Comparison of ENCODE assay signal across 13 cellular contexts in the genomic region with DNA sequence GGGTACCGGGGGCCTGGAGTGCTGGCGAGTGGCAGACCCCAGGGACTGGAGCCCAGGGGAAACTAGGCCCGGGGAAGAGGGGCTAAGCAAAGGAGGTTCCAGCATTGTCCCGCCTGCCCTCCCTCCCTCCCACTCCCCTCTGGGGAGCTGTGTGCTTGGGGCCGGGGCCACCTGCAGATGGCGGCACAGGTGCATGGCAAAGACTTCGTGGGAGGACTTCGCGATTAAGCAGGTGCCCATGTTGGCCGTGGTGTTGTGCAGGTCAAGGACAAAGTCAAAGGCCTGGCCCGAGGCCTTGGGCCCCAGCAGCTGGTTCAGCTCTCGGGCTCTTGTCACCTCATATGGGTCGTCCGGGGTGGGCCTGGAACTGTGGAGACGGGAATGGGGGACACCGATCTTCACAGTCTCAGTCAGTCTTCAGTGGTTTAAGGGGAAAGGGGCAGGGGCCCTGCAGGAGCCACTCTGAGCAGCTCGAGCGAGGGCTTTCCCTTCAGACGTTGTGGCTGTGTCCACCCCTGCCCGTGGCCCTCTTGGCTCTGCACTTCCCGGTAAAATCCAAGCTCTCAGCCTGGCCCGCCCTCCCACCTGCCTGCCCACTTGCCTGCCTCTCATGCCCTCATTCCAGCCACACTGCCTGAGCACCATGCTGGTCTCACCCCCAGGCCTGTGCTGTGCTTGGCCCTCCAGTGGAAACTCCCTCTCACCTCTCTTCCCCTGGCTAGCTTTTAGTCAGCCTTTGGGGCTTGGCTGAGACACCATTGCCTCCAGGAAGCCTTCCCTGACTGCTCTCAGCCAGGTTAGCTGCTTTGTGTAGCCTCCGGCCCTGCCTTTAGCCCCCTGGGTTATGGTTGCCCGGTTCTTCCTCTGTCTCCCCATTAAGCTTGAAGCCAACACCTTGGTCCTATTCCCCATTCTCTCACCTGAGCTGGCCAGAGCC. TPM values are rescaled to one million over a fixed set of nuclear protein-coding genes. Genes with fewer than 3 reads are reported as not detected.
DNase-seq lines count a peak whose midpoint lies in the region; ATAC-seq, FAIRE-seq and TF ChIP-seq lines count a peak whose summit lies in the region.
"Had no signal": no experiment of that assay in that cellular context is flagged by ENCODE, and none has a peak within 500 bp of the region (broad histone marks: within the 10 kb centered on the region; RNA-seq: fewer than 3 reads in every experiment).

No MANE protein-coding gene starts in this region.

- no peak overlapping the region for H2AK5ac ChIP-seq in mesenchymal stem cell (ENCODE audit: low read length, severe bottlenecking)

- no peak overlapping the region for H3K9ac ChIP-seq in mesenchymal stem cell (ENCODE audit: low read length)

- no peaks in the 10 kb centered on the region for H3K79me1 ChIP-seq in mesenchymal stem cell (replicated peaks; ENCODE audit: low read length, poor library complexity, severe bottlenecking)

- no peak overlapping the region for H3K23ac ChIP-seq in mesenchymal stem cell (ENCODE audit: low read length in 2 of 2)

- H2BK120ac ChIP-seq in mesenchymal stem cell (ENCODE audit: low read depth, low read length) = no peak overlapping the region

- FAIRE-seq in GM12892 (lab: Jason Lieb, UNC) = peak; percentile 53

- H3K27ac Mint-ChIP-seq in CD4-positive, alpha-beta memory T cell = peak overlapping the region; percentile 25 to 91 (median 79)
- H3K27ac Mint-ChIP-seq in T-helper 17 cell (peak overlapping the region; percentile 59), memory B cell (peak overlapping the region; percentile 17)
- H3K27ac Mint-ChIP-seq: activated CD4-positive, alpha-beta T cell treated with anti-CD3 and anti-CD28 coated beads, Interleukin-2, amount 10 ng/mL, durations not matched to agents 24 days and 14 days; type B pancreatic cell had no signal

- H3K4ac ChIP-seq in mesenchymal stem cell (ENCODE audit: low read depth in 1 of 2, low read length in 2 of 2) = no peak overlapping the region

- intact Hi-C loops in CD4-positive, alpha-beta memory T cell (cut with micrococcal nuclease) = no loop called here

- no peaks in the 10 kb centered on the region for H3K27me3 Mint-ChIP-seq in CD4-positive, alpha-beta memory T cell
- H3K27me3 Mint-ChIP-seq in T-helper 17 cell (no peaks in the 10 kb centered on the region), memory B cell (no peaks in the 10 kb centered on the region)
- H3K27me3 Mint-ChIP-seq: activated CD4-positive, alpha-beta T cell treated with anti-CD3 and anti-CD28 coated beads, Interleukin-2, amount 10 ng/mL, durations not matched to agents 24 days and 14 days had no signal

- POLR2A ChIA-PET in CD4-positive, alpha-beta memory T cell (lab: Charles Lee; ENCODE audit: partially characterized antibody) = interaction anchor here (1.1 to 4.4 kb wide), 2 partner anchors 16 to 31 kb away, joined by 3 to 26 read pairs; a partner anchor contains a TSS

- no peak overlapping the region for H4K91ac ChIP-seq in mesenchymal stem cell (ENCODE audit: low read length)

- H3K36me3 ChIP-seq in CD4-positive, alpha-beta memory T cell (ENCODE audit: insufficient read depth, low read length) = no peaks in the 10 kb centered on the region
- no peaks in the 10 kb centered on the region for H3K36me3 ChIP-seq in mesenchymal stem cell (ENCODE audit: control insufficient read depth in 1 of 2, insufficient read depth in 2 of 2, low read depth in 1 of 2, low read length in 2 of 2)

- H3K4me1 Mint-ChIP-seq in CD4-positive, alpha-beta memory T cell = peaks cover 16 to 43% (median 35%) of the 10 kb centered on the region in 4 donors
- peaks cover 13% of the 10 kb centered on the region for H3K4me1 Mint-ChIP-seq in T-helper 17 cell
- peaks cover 42% of the 10 kb centered on the region for H3K4me1 Mint-ChIP-seq in memory B cell

- CTCF ChIA-PET in CD4-positive, alpha-beta memory T cell (lab: Charles Lee; ENCODE audit: partially characterized antibody) = interaction anchor here (1.2 to 3.1 kb wide), 3 partner anchors 11 to 16 kb away, joined by 3 to 12 read pairs (median 6); a partner anchor contains a TSS

- H3K9me3 Mint-ChIP-seq in CD4-positive, alpha-beta memory T cell = peaks cover 0 to 3% (median 0%) of the 10 kb centered on the region in 8 donors
- no peaks in the 10 kb centered on the region for H3K9me3 Mint-ChIP-seq in memory B cell
- H3K9me3 Mint-ChIP-seq: activated CD4-positive, alpha-beta T cell treated with anti-CD3 and anti-CD28 coated beads, Interleukin-2, amount 10 ng/mL, durations not matched to agents 24 days and 14 days; type B pancreatic cell had no signal

- no peak overlapping the region for H3K18ac ChIP-seq in mesenchymal stem cell (ENCODE audit: low read depth in 1 of 2, low read length in 2 of 2)

- no peak overlapping the region for H3K27ac ChIP-seq in CD4-positive, alpha-beta memory T cell (ENCODE audit: low read depth, low read length)
- H3K27ac ChIP-seq in mesenchymal stem cell (ENCODE audit: low read length, poor library complexity, severe bottlenecking) = no peak overlapping the region

- H2BK15ac ChIP-seq in mesenchymal stem cell (ENCODE audit: low read depth, poor library complexity, severe bottlenecking) = no peak overlapping the region

- peak overlapping the region in 6 of 8 donors; percentile 54 to 84 (median 71) for H3K4me3 Mint-ChIP-seq in CD4-positive, alpha-beta memory T cell
- H3K4me3 Mint-ChIP-seq in T-helper 17 cell = peak overlapping the region; percentile 69
- peak overlapping the region; percentile 45 for H3K4me3 Mint-ChIP-seq in memory B cell
- H3K4me3 Mint-ChIP-seq: type B pancreatic cell had no signal

- peaks cover 35% of the 10 kb centered on the region for H3K4me1 ChIP-seq in CD4-positive, alpha-beta memory T cell (ENCODE audit: insufficient read depth, low read length)
- H3K4me1 ChIP-seq in mesenchymal stem cell (ENCODE audit: control insufficient read depth, insufficient read depth, low read depth, low read length) = peaks cover 3% of the 10 kb centered on the region

- no peak overlapping the region for H4K8ac ChIP-seq in mesenchymal stem cell (ENCODE audit: low read length)

- H3K27me3 ChIP-seq in CD4-positive, alpha-beta memory T cell (ENCODE audit: insufficient read depth, low read length) = no peaks in the 10 kb centered on the region
- H3K27me3 ChIP-seq in mesenchymal stem cell (ENCODE audit: control insufficient read depth in 1 of 2, insufficient read depth in 1 of 2, low read length in 2 of 2) = peaks cover 8 to 61% of the 10 kb centered on the region in 2 experiments

- no peak overlapping the region for H2AFZ ChIP-seq in mesenchymal stem cell (ENCODE audit: low read depth, low read length)

- no peak overlapping the region for H3K14ac ChIP-seq in mesenchymal stem cell (ENCODE audit: low read length in 2 of 2)

- H2BK12ac ChIP-seq in mesenchymal stem cell (ENCODE audit: low read length in 2 of 2) = no peak overlapping the region

- no peak for TF ChIP-seq POLR2A in GM12892 (IDR thresholded peaks at IDR 0.05; ENCODE audit: low read depth, low read length)

- no peak overlapping the region for H3K4me2 ChIP-seq in mesenchymal stem cell (ENCODE audit: low read length, poor library complexity, severe bottlenecking)

- ATAC-seq in T-helper 17 cell (no peak), memory B cell (ENCODE audit: low read depth) (no peak), HG03432 (IDR thresholded peaks at IDR 0.05; ENCODE audit: unreplicated experiment) (no peak)

- no peak overlapping the region for H3K4me3 ChIP-seq in CD4-positive, alpha-beta memory T cell (ENCODE audit: low read length in 2 of 2)
- H3K4me3 ChIP-seq in mesenchymal stem cell (ENCODE audit: insufficient read depth in 1 of 2, low read depth in 1 of 2, low read length in 2 of 2) = no peak overlapping the region

- H2BK5ac ChIP-seq in mesenchymal stem cell (ENCODE audit: low read depth, low read length, poor library complexity, severe bottlenecking) = no peak overlapping the region

- H3K9me3 ChIP-seq in CD4-positive, alpha-beta memory T cell (ENCODE audit: control insufficient read depth in 1 of 2, low read length in 2 of 2) = no peaks in the 10 kb centered on the region
- H3K9me3 ChIP-seq in T-helper 17 cell (ENCODE audit: control insufficient read depth, low read length, poor library complexity, severe bottlenecking) = no peaks in the 10 kb centered on the region
- no peaks in the 10 kb centered on the region for H3K9me3 ChIP-seq in mesenchymal stem cell (ENCODE audit: control insufficient read depth, low read length)

- 83% methylated on average over 19 of the region's 24 CpGs for WGBS in mesenchymal stem cell

- no peak for DNase-seq in CD4-positive, alpha-beta memory T cell
- DNase-seq in GM12892 (ENCODE audit: insufficient read length) (peak; percentile 27), T-helper 17 cell (no peak), memory B cell (ENCODE audit: low spot score in 2 of 2) (no peak), mesenchymal stem cell (no peak), NCI-H128 (lab: John Stamatoyannopoulos, UW; ENCODE audit: unreplicated experiment) (no peak), NCI-H748 treated with DMSO at 0.1 percent for 48 hours (lab: John Stamatoyannopoulos, UW) (no peak)
- DNase-seq: SHP77 had no signal

- H3K36me3 Mint-ChIP-seq in CD4-positive, alpha-beta memory T cell = peaks cover 0 to 4% of the 10 kb centered on the region in 2 donors
- no peaks in the 10 kb centered on the region for H3K36me3 Mint-ChIP-seq in T-helper 17 cell (ENCODE audit: low read depth)
- no peaks in the 10 kb centered on the region for H3K36me3 Mint-ChIP-seq in memory B cell
- H3K36me3 Mint-ChIP-seq: type B pancreatic cell had no signal

RNA-seq across cellular contexts. Expression of a gene that starts 4.7 kb away (rescaled TPM):
- not detected for total RNA-seq in CD4-positive, alpha-beta memory T cell
- under 1 TPM in 1 of 2 donors, not detected in 1; 0.48 TPM for polyA plus RNA-seq in CD4-positive, alpha-beta memory T cell
- polyA plus RNA-seq in GM12892 (2012; ENCODE audit: missing spikeins) = 5.7 TPM
- under 1 TPM in 1 of 2 donors, not detected in 1; 0.37 TPM for total RNA-seq in T-helper 17 cell
- not detected for polyA plus RNA-seq in mesenchymal stem cell (2013, experiment 1 of 2)
- polyA plus RNA-seq in mesenchymal stem cell (2013, experiment 2 of 2) = not detected
- total RNA-seq: activated CD4-positive, alpha-beta T cell treated with anti-CD3 and anti-CD28 coated beads, Interleukin-2, amount 10 ng/mL, durations not matched to agents 24 days and 14 days; lung microvascular endothelial cell had no signal

RNA-seq across cellular contexts. Expression of a gene that starts 6.2 kb away (rescaled TPM):
- total RNA-seq in CD4-positive, alpha-beta memory T cell = not detected
- polyA plus RNA-seq in CD4-positive, alpha-beta memory T cell = not detected
- polyA plus RNA-seq in GM12892 (2012; ENCODE audit: missing spikeins) = 0.21 TPM
- total RNA-seq in T-helper 17 cell = not detected
- not detected for polyA plus RNA-seq in mesenchymal stem cell (2013, experiment 1 of 2)
- polyA plus RNA-seq in mesenchymal stem cell (2013, experiment 2 of 2) = not detected
- total RNA-seq: activated CD4-positive, alpha-beta T cell treated with anti-CD3 and anti-CD28 coated beads, Interleukin-2, amount 10 ng/mL, durations not matched to agents 24 days and 14 days; lung microvascular endothelial cell; renal cortical epithelial cell had no signal

RNA-seq across cellular contexts. Expression of a gene that starts 16.1 kb away (rescaled TPM):
- total RNA-seq in CD4-positive, alpha-beta memory T cell = 1 to 10 TPM; 3.1 to 4.3 TPM
- 1 to 10 TPM; 2.0 to 4.5 TPM for polyA plus RNA-seq in CD4-positive, alpha-beta memory T cell
- polyA plus RNA-seq in GM12892 (2012; ENCODE audit: missing spikeins) = 11.1 TPM
- 1 to 10 TPM; 1.5 to 3.4 TPM for total RNA-seq in T-helper 17 cell
- polyA plus RNA-seq in mesenchymal stem cell (2013, experiment 1 of 2) = 6.9 TPM
- polyA plus RNA-seq in mesenchymal stem cell (2013, experiment 2 of 2) = 6.6 TPM

RNA-seq across cellular contexts. Expression of a gene that starts 28.6 kb away (rescaled TPM):
- total RNA-seq in CD4-positive, alpha-beta memory T cell = not detected
- not detected for polyA plus RNA-seq in CD4-positive, alpha-beta memory T cell
- not detected for polyA plus RNA-seq in GM12892 (2012; ENCODE audit: missing spikeins)
- total RNA-seq in T-helper 17 cell = not detected
- not detected for polyA plus RNA-seq in mesenchymal stem cell (2013, experiment 1 of 2)
- polyA plus RNA-seq in mesenchymal stem cell (2013, experiment 2 of 2) = not detected
- total RNA-seq: activated CD4-positive, alpha-beta T cell treated with anti-CD3 and anti-CD28 coated beads, Interleukin-2, amount 10 ng/mL, durations not matched to agents 24 days and 14 days; lung microvascular endothelial cell had no signal

RNA-seq across cellular contexts. Expression of a gene that starts 39.1 kb away (rescaled TPM):
- total RNA-seq in CD4-positive, alpha-beta memory T cell = 100 to 1,000 TPM; 204 to 212 TPM
- 100 to 1,000 TPM; 124 to 133 TPM for polyA plus RNA-seq in CD4-positive, alpha-beta memory T cell
- 150 TPM for polyA plus RNA-seq in GM12892 (2012; ENCODE audit: missing spikeins)
- 100 to 1,000 TPM; 206 to 239 TPM for total RNA-seq in T-helper 17 cell
- polyA plus RNA-seq in mesenchymal stem cell (2013, experiment 1 of 2) = 65.0 TPM
- polyA plus RNA-seq in mesenchymal stem cell (2013, experiment 2 of 2) = 60.8 TPM

Comparison
In these comparisons a context has a peak if more than half of its experiments do, and no peak if none do; other contexts are left out.
1. H3K27ac Mint-ChIP-seq: peak in every context shown above with its lines; median percentile 79 in CD4-positive, alpha-beta memory T cell; 59 in T-helper 17 cell; 17 in memory B cell.